18 cellular contexts compared by ENCODE assay signal in the genomic region with DNA sequence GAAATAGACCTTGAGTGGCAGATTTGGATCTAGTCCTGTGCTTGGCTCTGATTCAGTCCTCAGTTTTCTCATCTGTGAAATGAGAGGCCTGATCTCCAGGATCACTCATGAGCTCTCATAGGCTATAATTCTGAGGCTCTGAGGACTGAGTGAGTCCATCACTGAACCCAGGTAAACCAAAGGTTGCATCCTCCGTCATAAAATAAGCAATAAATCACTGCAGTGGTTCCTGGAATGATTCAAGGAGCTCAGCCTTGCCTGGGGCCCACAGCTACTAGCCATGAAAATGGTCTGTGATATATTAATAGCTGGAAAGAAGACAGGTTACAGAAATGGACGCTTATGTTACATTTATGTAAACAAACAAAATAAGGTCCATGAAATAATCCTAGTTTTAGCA.
"Had no signal": no experiment of that assay in that cellular context is flagged by ENCODE, and none has a peak within 500 bp of the region (broad histone marks: within the 10 kb centered on the region; RNA-seq: fewer than 3 reads in every experiment).

No MANE protein-coding gene starts in this region.

- H3K27ac ChIP-seq: epithelial cell of prostate, gastroesophageal sphincter, neutrophil, pancreas, psoas muscle, right atrium auricular region, SJCRH30, upper lobe of left lung had no signal

- H3K4me3 ChIP-seq: gastroesophageal sphincter, pancreas, psoas muscle, right atrium auricular region, SJCRH30, upper lobe of left lung had no signal

- H3K4me3 Mint-ChIP-seq: activated B cell treated with CpG ODN at 0.5 μM for 24 hours, brain, memory B cell, nephron had no signal

- FAIRE-seq: islet of Langerhans, pancreas had no signal

- H3K4me1 ChIP-seq: gastroesophageal sphincter, pancreas, psoas muscle, SJCRH30, upper lobe of left lung had no signal

- ATAC-seq: gastroesophageal sphincter, pancreas, psoas muscle, T-cell had no signal

- H3K4me1 Mint-ChIP-seq: nephron had no signal

- H3K27me3 Mint-ChIP-seq: activated B cell treated with CpG ODN at 0.5 μM for 24 hours, brain, memory B cell, T-cell had no signal

- DNase-seq: activated B cell treated with CpG ODN at 0.5 μM for 24 hours; aorta; head of caudate nucleus; pancreas; psoas muscle; SJCRH30; stimulated activated CD4-positive, alpha-beta T cell treated with anti-CD3 and anti-CD28 coated beads, Interleukin-4, amount 100 ng/mL, for 24 hours; stimulated activated naive CD4-positive, alpha-beta T cell treated with Interleukin-2 at 50 U/mL for 16 hours; T-cell had no signal

- H3K27me3 ChIP-seq: gastroesophageal sphincter, neutrophil, pancreas, right atrium auricular region, SJCRH30, upper lobe of left lung had no signal

- H3K27ac Mint-ChIP-seq: activated B cell treated with CpG ODN at 0.5 μM for 24 hours, brain, memory B cell, nephron had no signal

- H3K36me3 Mint-ChIP-seq: brain, T-cell had no signal

- H3K36me3 ChIP-seq: gastroesophageal sphincter, neutrophil, pancreas, right atrium auricular region, SJCRH30, upper lobe of left lung had no signal

- H3K9me3 Mint-ChIP-seq: activated B cell treated with CpG ODN at 0.5 μM for 24 hours, memory B cell, nephron, T-cell had no signal

- H3K9me3 ChIP-seq: gastroesophageal sphincter, neutrophil, pancreas, psoas muscle, right atrium auricular region, SJCRH30, upper lobe of left lung had no signal
